Comparison of ENCODE assay signal across 23 cellular contexts in the genomic region with DNA sequence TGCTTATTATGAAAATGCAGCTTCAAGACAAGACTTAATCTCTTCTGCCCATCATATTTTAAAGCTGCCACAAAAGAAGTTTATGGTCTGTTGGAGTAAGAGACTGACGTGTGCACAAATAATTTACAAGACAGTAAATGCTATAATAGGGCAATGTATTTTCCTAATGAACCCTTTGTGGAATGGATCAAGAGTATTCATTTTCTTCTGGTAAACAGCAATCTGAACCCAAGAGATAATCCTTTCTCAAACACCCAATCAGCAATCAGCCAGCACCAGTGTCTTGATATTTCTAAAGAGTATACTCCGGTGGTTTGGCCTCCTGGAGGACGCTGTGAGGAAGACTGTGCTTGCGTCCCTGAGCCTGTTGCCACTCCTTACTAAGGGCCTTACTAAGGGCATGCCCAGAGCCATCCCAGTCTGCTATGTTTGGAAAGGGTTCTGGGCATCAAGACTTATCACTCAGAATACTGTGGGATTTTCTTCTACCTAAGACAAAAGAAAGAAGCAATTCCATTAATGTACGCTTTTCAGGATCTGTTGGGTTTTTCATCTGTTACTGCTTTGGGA.
"Had no signal": no experiment of that assay in that cellular context is flagged by ENCODE, and none has a peak within 500 bp of the region (broad histone marks: within the 10 kb centered on the region; RNA-seq: fewer than 3 reads in every experiment).

No MANE protein-coding gene starts in this region.

- H3K4me3 Mint-ChIP-seq: effector memory CD8-positive, alpha-beta T cell; memory B cell; natural killer cell; stimulated activated memory B cell treated with anti-CD40 and anti-IgM and Interleukin-4, amounts not matched to agents 10 μg/mL and 1 μg/mL and 100 μg/mL, for 72 hours; type B pancreatic cell had no signal

- H3K27ac Mint-ChIP-seq: effector memory CD8-positive, alpha-beta T cell; memory B cell; natural killer cell; stimulated activated memory B cell treated with anti-CD40 and anti-IgM and Interleukin-4, amounts not matched to agents 10 μg/mL and 1 μg/mL and 100 μg/mL, for 72 hours; type B pancreatic cell had no signal

- DNase-seq: cortex of kidney; effector memory CD8-positive, alpha-beta T cell; foreskin fibroblast; gastrocnemius medialis; head of caudate nucleus; kidney; natural killer cell; occipital lobe; ovary; psoas muscle; right cardiac atrium; sigmoid colon; stimulated activated CD4-positive, alpha-beta T cell treated with anti-CD3 and anti-CD28 coated beads, Interleukin-4, amount 100 ng/mL, for 4 hours; stimulated activated naive CD8-positive, alpha-beta T cell treated with anti-CD3 and anti-CD28 coated beads, Interleukin-15, Interleukin-2, amounts not matched to agents 100 U/mL and 50 U/mL, for 24 hours; substantia nigra; testis; tibial artery had no signal

- H3K27me3 ChIP-seq: gastrocnemius medialis, ovary, testis had no signal

- H3K36me3 Mint-ChIP-seq: memory B cell; natural killer cell; stimulated activated memory B cell treated with anti-CD40 and anti-IgM and Interleukin-4, amounts not matched to agents 10 μg/mL and 1 μg/mL and 100 μg/mL, for 72 hours; type B pancreatic cell had no signal

- H3K9me3 ChIP-seq: gastrocnemius medialis, ovary, psoas muscle, sigmoid colon, testis, tibial artery had no signal

- H3K4me3 ChIP-seq: gastrocnemius medialis, lung, ovary, psoas muscle, sigmoid colon, testis, tibial artery had no signal

- ATAC-seq: effector memory CD8-positive, alpha-beta T cell; gastrocnemius medialis; left lobe of liver; psoas muscle; right cardiac atrium; stimulated activated memory B cell treated with anti-CD40 and anti-IgM and Interleukin-4, amounts not matched to agents 10 μg/mL and 1 μg/mL and 100 μg/mL, for 72 hours; stimulated activated naive CD8-positive, alpha-beta T cell treated with anti-CD3 and anti-CD28 coated beads, Interleukin-15, Interleukin-2, amounts not matched to agents 100 U/mL and 50 U/mL, for 24 hours had no signal

- FAIRE-seq: endometrium, kidney had no signal

- H3K27ac ChIP-seq: gastrocnemius medialis, ovary, psoas muscle, sigmoid colon, testis, tibial artery had no signal

- H3K36me3 ChIP-seq: gastrocnemius medialis, ovary, sigmoid colon, tibial artery had no signal

- H3K9me3 Mint-ChIP-seq: effector memory CD8-positive, alpha-beta T cell; memory B cell; natural killer cell; stimulated activated memory B cell treated with anti-CD40 and anti-IgM and Interleukin-4, amounts not matched to agents 10 μg/mL and 1 μg/mL and 100 μg/mL, for 72 hours; type B pancreatic cell had no signal

- H3K4me1 ChIP-seq: gastrocnemius medialis, psoas muscle, sigmoid colon, testis, tibial artery had no signal

- H3K27me3 Mint-ChIP-seq: stimulated activated memory B cell treated with anti-CD40 and anti-IgM and Interleukin-4, amounts not matched to agents 10 μg/mL and 1 μg/mL and 100 μg/mL, for 72 hours had no signal
